In genomic region chr21:33937931-33938339, GRCh38 we compare ENCODE assay signal across 13 cellular contexts. TPM values are rescaled to one million over a fixed set of nuclear protein-coding genes. Genes with fewer than 3 reads are reported as not detected.
DNase-seq lines count a peak whose midpoint lies in the region; ATAC-seq and TF ChIP-seq lines count a peak whose summit lies in the region.
"Had no signal": no experiment of that assay in that cellular context is flagged by ENCODE, and none has a peak within 500 bp of the region (broad histone marks: within the 10 kb centered on the region; RNA-seq: fewer than 3 reads in every experiment).

No MANE protein-coding gene starts in this region.

- H3K36me3 ChIP-seq in DOHH2 (ENCODE audit: control insufficient read depth, low read length) (no peaks in the 10 kb centered on the region), sigmoid colon (no peaks in the 10 kb centered on the region), aorta (ENCODE audit: control insufficient read depth in 1 of 2, insufficient read depth in 2 of 2, low read length in 1 of 2) (no peaks in the 10 kb centered on the region)

- intact Hi-C loops in sigmoid colon (cut with DNase I) (loop anchor here (2.0 kb wide), 1 partner anchor 265 kb away; no protein-coding TSS in a partner anchor), aorta (cut with DNase I) (loop anchor here in 1 of 2 donors (5.0 kb wide), 1 partner anchor 409 kb away; no protein-coding TSS in a partner anchor)

- H3K27me3 Mint-ChIP-seq in activated T-cell treated with anti-CD3 and anti-CD28 coated beads, Interleukin-2, amount 50 U/mL, for 72 hours (ENCODE audit: low read depth) = no peaks in the 10 kb centered on the region

- H3K4me1 ChIP-seq in DOHH2 (ENCODE audit: control insufficient read depth, low read length) = peaks cover 11% of the 10 kb centered on the region
- peaks cover 0 to 41% (median 38%) of the 10 kb centered on the region in 4 donors for H3K4me1 ChIP-seq in sigmoid colon
- H3K4me1 ChIP-seq in aorta (ENCODE audit: control insufficient read depth in 1 of 2, insufficient read depth in 2 of 2, low read length in 2 of 2) = no peaks in the 10 kb centered on the region
- H3K4me1 ChIP-seq: testis had no signal

- TF ChIP-seq POLR2A in sigmoid colon (IDR thresholded peaks at IDR 0.05) = no peak

- peaks cover 86% of the 10 kb centered on the region for H3K4me1 Mint-ChIP-seq in activated T-cell treated with anti-CD3 and anti-CD28 coated beads, Interleukin-2, amount 50 U/mL, for 72 hours (ENCODE audit: low read depth)

- no peaks in the 10 kb centered on the region for H4K20me1 ChIP-seq in DOHH2 (ENCODE audit: control insufficient read depth, insufficient read depth, low read depth, low read length)

- TF ChIP-seq EP300 in sigmoid colon (IDR thresholded peaks at IDR 0.05) = no peak

- H3F3A ChIP-seq in DOHH2 (ENCODE audit: control insufficient read depth, insufficient read depth) = no peaks in the 10 kb centered on the region

- H3K4me3 ChIP-seq in DOHH2 (ENCODE audit: low read length) (no peak overlapping the region), sigmoid colon (no peak overlapping the region), aorta (ENCODE audit: low read length in 2 of 2) (no peak overlapping the region)
- H3K4me3 ChIP-seq: testis had no signal

- H3K27ac ChIP-seq in DOHH2 (ENCODE audit: low read depth, low read length) (no peak overlapping the region), sigmoid colon (peak overlapping the region in 3 of 4 donors; percentile 21 to 84 (median 34)), aorta (ENCODE audit: low read depth in 1 of 2, low read length in 2 of 2) (no peak overlapping the region)
- H3K27ac ChIP-seq: testis had no signal

- peak; percentile 52 for DNase-seq in NOMO-1 treated with dmso at 0.1 percent for 144 hours (lab: John Stamatoyannopoulos, UW; ENCODE audit: unreplicated experiment)
- peak in 1 of 2 donors; percentile 51 for DNase-seq in activated T-cell treated with anti-CD3 and anti-CD28 coated beads, Interleukin-2, amount 50 U/mL, for 72 hours
- DNase-seq in sigmoid colon = no peak
- DNase-seq in DMS114 treated with DMSO at 0.1 percent for 48 hours (lab: John Stamatoyannopoulos, UW; ENCODE audit: unreplicated experiment) = no peak
- no peak for DNase-seq in aorta
- DNase-seq: Caco-2, NCI-H446, SHP77 treated with DMSO at 0.1 percent for 48 hours, testis had no signal

- H3K9me3 ChIP-seq in DOHH2 (ENCODE audit: control insufficient read depth, insufficient read depth, low read length) = no peaks in the 10 kb centered on the region
- H3K9me3 ChIP-seq in sigmoid colon = no peaks in the 10 kb centered on the region
- H3K9me3 ChIP-seq in aorta (ENCODE audit: control insufficient read depth, low read length) = no peaks in the 10 kb centered on the region
- H3K9me3 ChIP-seq: Caco-2, testis had no signal

- H3K79me2 ChIP-seq in DOHH2 (ENCODE audit: control insufficient read depth, low read length) = no peaks in the 10 kb centered on the region

- peaks cover 10 to 14% of the 10 kb centered on the region in 2 donors for H3K36me3 Mint-ChIP-seq in activated T-cell treated with anti-CD3 and anti-CD28 coated beads, Interleukin-2, amount 50 U/mL, for 72 hours (ENCODE audit: insufficient read depth in 2 of 2)

- peak overlapping the region; percentile 94 to 97 for H3K4me3 Mint-ChIP-seq in activated T-cell treated with anti-CD3 and anti-CD28 coated beads, Interleukin-2, amount 50 U/mL, for 72 hours

- peak; percentile 75 to 82 for ATAC-seq in activated T-cell treated with anti-CD3 and anti-CD28 coated beads, Interleukin-2, amount 50 U/mL, for 72 hours (replicated peaks in 1 of 2)
- ATAC-seq in HG02610 (IDR thresholded peaks at IDR 0.05; ENCODE audit: unreplicated experiment) (no peak), GM19452 (IDR thresholded peaks at IDR 0.05; ENCODE audit: unreplicated experiment) (no peak), aorta (ENCODE audit: low FRiP score) (no peak)
- ATAC-seq: HCT116 had no signal

- peaks cover 0 to 2% of the 10 kb centered on the region in 2 donors for H3K9me3 Mint-ChIP-seq in activated T-cell treated with anti-CD3 and anti-CD28 coated beads, Interleukin-2, amount 50 U/mL, for 72 hours

- TF ChIP-seq CTCF in DOHH2 (IDR thresholded peaks at IDR 0.05; ENCODE audit: low read depth, low read length, poor library complexity, severe bottlenecking) (no peak), sigmoid colon (IDR thresholded peaks at IDR 0.05) (no peak)

- H3K9me2 ChIP-seq in DOHH2 (replicated peaks; ENCODE audit: control insufficient read depth, low read length) = no peaks in the 10 kb centered on the region

- peak overlapping the region; percentile 99 for H3K27ac Mint-ChIP-seq in activated T-cell treated with anti-CD3 and anti-CD28 coated beads, Interleukin-2, amount 50 U/mL, for 72 hours

- H3K27me3 ChIP-seq in DOHH2 (ENCODE audit: control insufficient read depth, low read length) (no peaks in the 10 kb centered on the region), sigmoid colon (no peaks in the 10 kb centered on the region), aorta (ENCODE audit: control insufficient read depth in 1 of 2, insufficient read depth in 2 of 2, low read length in 1 of 2) (no peaks in the 10 kb centered on the region)
- H3K27me3 ChIP-seq: testis had no signal

- H3K4me2 ChIP-seq in DOHH2 (ENCODE audit: low read length) = peak overlapping the region; percentile 21; the same call in 1 of the 2 replicates

- WGBS in sigmoid colon, 2 donors = 73 to 91% methylated on average over 14 of the region's 14 CpGs
- WGBS in aorta, 2 donors = 94 to 95% methylated on average over 14 of the region's 14 CpGs

RNA-seq across cellular contexts. Expression of gene ATP5PO, which starts 22.3 kb away (rescaled TPM):
- total RNA-seq in activated T-cell treated with anti-CD3 and anti-CD28 coated beads, Interleukin-2, amount 50 U/mL, for 72 hours = 100 to 1,000 TPM; 217 to 230 TPM
- 100 to 1,000 TPM; 277 to 468 (median 356) TPM for total RNA-seq in sigmoid colon
- polyA plus RNA-seq in sigmoid colon = 100 to 1,000 TPM; 378 to 742 (median 633) TPM
- 100 to 1,000 TPM; 112 to 119 TPM for total RNA-seq in aorta
- 100 to 1,000 TPM; 234 to 461 TPM for polyA plus RNA-seq in aorta

Comparison
In these comparisons a context has a peak if more than half of its experiments do, and no peak if none do; other contexts are left out.
1. H3K27ac ChIP-seq: peak in sigmoid colon (3 of 4); none in DOHH2 (single experiment) and aorta (0 of 2).
2. ATAC-seq: peak in activated T-cell treated with anti-CD3 and anti-CD28 coated beads, Interleukin-2, amount 50 U/mL, for 72 hours (2 of 2); none in HG02610 (single experiment), GM19452 (single experiment) and aorta (single experiment).